ENCODE assay signal across 19 cellular contexts in genomic region chr19:45616709-45617027, GRCh38. TPM values are rescaled to one million over a fixed set of nuclear protein-coding genes. Genes with fewer than 3 reads are reported as not detected.
DNase-seq lines count a peak whose midpoint lies in the region; ATAC-seq and TF ChIP-seq lines count a peak whose summit lies in the region.
"Had no signal": no experiment of that assay in that cellular context is flagged by ENCODE, and none has a peak within 500 bp of the region (broad histone marks: within the 10 kb centered on the region; RNA-seq: fewer than 3 reads in every experiment).

No MANE protein-coding gene starts in this region.

- H3K36me3 ChIP-seq in neural progenitor cell: no peaks in the 10 kb centered on the region
- peaks cover 0 to 7% (median 1%) of the 10 kb centered on the region in 4 donors for H3K36me3 ChIP-seq in right lobe of liver

- no peaks in the 10 kb centered on the region for H3K27me3 ChIP-seq in neural progenitor cell
- H3K27me3 ChIP-seq in right lobe of liver: no peaks in the 10 kb centered on the region
- H3K27me3 ChIP-seq: heart left ventricle had no signal

- H3K4me1 ChIP-seq in neural progenitor cell (peaks cover 4% of the 10 kb centered on the region), right lobe of liver (no peaks in the 10 kb centered on the region)

- H3K36me3 Mint-ChIP-seq in Calu3 (ENCODE audit: insufficient read depth, unreplicated experiment): peaks cover 70% of the 10 kb centered on the region
- peaks cover 6% of the 10 kb centered on the region for H3K36me3 Mint-ChIP-seq in neural progenitor cell

- no peaks in the 10 kb centered on the region for H4K20me1 ChIP-seq in neural progenitor cell (ENCODE audit: low read depth)

- no TSS peak for BruUV-seq in Calu3 (replicated peaks; lab: Mats Ljungman, UMichigan)

- H3F3A ChIP-seq in neural progenitor cell (ENCODE audit: low read depth): peaks cover 24% of the 10 kb centered on the region

- TF ChIP-seq POLR2A in right lobe of liver (IDR thresholded peaks at IDR 0.05): no peak

- 90% methylated on average over 9 of the region's 10 CpGs for WGBS in right lobe of liver (ENCODE audit: insufficient coverage, low coverage, low lambda C conversion rate, missing lambda C conversion rate)

- H3K27ac Mint-ChIP-seq in Calu3 (ENCODE audit: unreplicated experiment) (peak overlapping the region; percentile 70), neural progenitor cell (no peak overlapping the region)

- ATAC-seq in esophagus mucosa (no peak), GM21515 (IDR thresholded peaks at IDR 0.05; ENCODE audit: unreplicated experiment) (no peak), right lobe of liver (no peak)

- no peaks in the 10 kb centered on the region for H3K9me3 ChIP-seq in neural progenitor cell (ENCODE audit: low read depth)
- H3K9me3 ChIP-seq in right lobe of liver: no peaks in the 10 kb centered on the region
- H3K9me3 ChIP-seq: heart left ventricle, prostate gland had no signal

- no peak for DNase-seq in Calu3
- DNase-seq in RWPE1 (ENCODE audit: low spot score): no peak
- DNase-seq in epithelial cell of prostate (ENCODE audit: low read depth, low spot score): no peak
- DNase-seq in neural progenitor cell (ENCODE audit: low spot score): no peak
- no peak for DNase-seq in right lobe of liver
- no peak for DNase-seq in HCEC 1CT
- DNase-seq: NCI-H1417 treated with DMSO at 0.1 percent for 48 hours, NCI-H524 treated with DMSO at 0.1 percent for 48 hours had no signal

- no peak overlapping the region for H3K9ac ChIP-seq in neural progenitor cell

- no peaks in the 10 kb centered on the region for H3K79me2 ChIP-seq in neural progenitor cell (ENCODE audit: low read depth)

- no peaks in the 10 kb centered on the region for H3K9me3 Mint-ChIP-seq in Calu3 (ENCODE audit: low read depth, unreplicated experiment)
- no peaks in the 10 kb centered on the region for H3K9me3 Mint-ChIP-seq in neural progenitor cell
- H3K9me3 Mint-ChIP-seq: activated CD8-positive, alpha-beta T cell treated with anti-CD3 and anti-CD28 coated beads for 36 hours; CD8-positive, alpha-beta memory T cell; effector memory CD8-positive, alpha-beta T cell; naive thymus-derived CD4-positive, alpha-beta T cell had no signal

- CTCF ChIA-PET in Calu3 (lab: Charles Lee) (interaction anchor here (0.8 to 1.1 kb wide), 2 partner anchors 10 to 14 kb away, joined by 4 to 5 read pairs; no protein-coding TSS in a partner anchor), RWPE1 (lab: Yijun Ruan, JAX) (no interaction called here)

- peak overlapping the region; percentile 90 for H3K4me2 ChIP-seq in neural progenitor cell

- H3K4me3 Mint-ChIP-seq in Calu3 (ENCODE audit: low read depth, unreplicated experiment) (no peak overlapping the region), neural progenitor cell (peak overlapping the region; percentile 71)
- H3K4me3 Mint-ChIP-seq: activated CD8-positive, alpha-beta T cell treated with anti-CD3 and anti-CD28 coated beads for 36 hours; CD8-positive, alpha-beta memory T cell; effector memory CD8-positive, alpha-beta T cell; naive thymus-derived CD4-positive, alpha-beta T cell had no signal

- peak overlapping the region; percentile 62 for H2AFZ ChIP-seq in neural progenitor cell (replicated peaks)

- POLR2A ChIA-PET in RWPE1 (lab: Yijun Ruan, JAX; ENCODE audit: low non-redundant PET): interaction anchor here (0.5 kb wide), 1 partner anchor 119 kb away, joined by 3 read pairs; no protein-coding TSS in a partner anchor

- H3K4me1 Mint-ChIP-seq in Calu3 (ENCODE audit: low read depth, unreplicated experiment): peaks cover 14% of the 10 kb centered on the region
- H3K4me1 Mint-ChIP-seq in neural progenitor cell: peaks cover 16% of the 10 kb centered on the region

- intact Hi-C loops in Calu3 (cut with micrococcal nuclease; ENCODE audit: unreplicated experiment) (no loop called here), right lobe of liver (cut with DNase I) (no loop called here)

- H3K4me3 ChIP-seq in neural progenitor cell: peak overlapping the region; percentile 55
- no peak overlapping the region for H3K4me3 ChIP-seq in right lobe of liver
- H3K4me3 ChIP-seq: heart left ventricle, prostate gland had no signal

- H3K27me3 Mint-ChIP-seq in Calu3 (ENCODE audit: unreplicated experiment) (no peaks in the 10 kb centered on the region), neural progenitor cell (ENCODE audit: insufficient read depth, low read depth) (peaks cover 5% of the 10 kb centered on the region)
- H3K27me3 Mint-ChIP-seq: activated CD8-positive, alpha-beta T cell treated with anti-CD3 and anti-CD28 coated beads for 36 hours; CD8-positive, alpha-beta memory T cell; effector memory CD8-positive, alpha-beta T cell; naive thymus-derived CD4-positive, alpha-beta T cell had no signal

- no peak for TF ChIP-seq CTCF in Calu3 (IDR thresholded peaks at IDR 0.05; ENCODE audit: unreplicated experiment)
- TF ChIP-seq CTCF in RWPE1 (conservative IDR thresholded peaks at IDR 0.05; ENCODE audit: low read depth): no peak
- no peak for TF ChIP-seq CTCF in neural progenitor cell (IDR thresholded peaks at IDR 0.05)
- no peak for TF ChIP-seq CTCF in right lobe of liver (IDR thresholded peaks at IDR 0.05)

- H3K27ac ChIP-seq in RWPE1 (peak overlapping the region; percentile 96), epithelial cell of prostate (peak overlapping the region; percentile 98), neural progenitor cell (no peak overlapping the region), right lobe of liver (no peak overlapping the region)
- H3K27ac ChIP-seq: heart left ventricle, prostate gland, VCaP had no signal

RNA-seq across cellular contexts. Expression of gene GPR4, which starts 14.7 kb away (rescaled TPM):
- total RNA-seq in Calu3 (2022) (not detected in 2 replicates), neural progenitor cell (ENCODE audit: low replicate concordance) (not detected in 2 replicates), esophagus mucosa (0.56 TPM), right lobe of liver (1 to 10 TPM in 4 of 6 experiments, under 1 TPM in 2; 0.83 to 3.1 (median 1.3) TPM)
- total RNA-seq: activated CD8-positive, alpha-beta T cell treated with anti-CD3 and anti-CD28 coated beads for 36 hours; CD8-positive, alpha-beta memory T cell; mammary epithelial cell; naive thymus-derived CD4-positive, alpha-beta T cell; T-helper 1 cell treated with Interleukin-12 subunit alpha and Interleukin-12 subunit beta and Interleukin-4 antibody, amounts not matched to agents 30 ng/mL and 1 ng/mL, for 36 hours had no signal

RNA-seq across cellular contexts. Expression of gene EML2, which starts 22.5 kb away (rescaled TPM):
- total RNA-seq in Calu3 (2022) (93.7 and 94.0 TPM in 2 replicates), neural progenitor cell (ENCODE audit: low replicate concordance) (15.9 and 20.3 TPM in 2 replicates), esophagus mucosa (85.4 TPM), right lobe of liver (10 to 100 TPM; 12.6 to 19.7 (median 13.8) TPM)

RNA-seq across cellular contexts. Expression of gene OPA3, which starts 32.1 kb away (rescaled TPM):
- total RNA-seq in Calu3 (2022) (14.2 and 17.1 TPM in 2 replicates), neural progenitor cell (ENCODE audit: low replicate concordance) (3.7 and 11.3 TPM in 2 replicates), esophagus mucosa (10.0 TPM), right lobe of liver (10 to 100 TPM in 2 of 6 experiments, 1 to 10 TPM in 4; 6.7 to 18.1 (median 8.1) TPM)

RNA-seq across cellular contexts. Expression of gene GIPR, which starts 51.4 kb away (rescaled TPM):
- total RNA-seq in Calu3 (2022) (6.9 TPM in 2 replicates), neural progenitor cell (ENCODE audit: low replicate concordance) (not detected in 2 replicates), esophagus mucosa (0.16 TPM), right lobe of liver (under 1 TPM in 4 of 6 experiments, not detected in 2; 0.07 to 0.23 (median 0.18) TPM)

Comparison
In these comparisons a context has a peak if more than half of its experiments do, and no peak if none do; other contexts are left out.
1. H3K27ac ChIP-seq: peak in RWPE1 (single experiment) and epithelial cell of prostate (single experiment); none in neural progenitor cell (single experiment) and right lobe of liver (0 of 3).